Comparison of ENCODE assay signal across 29 cellular contexts in genomic region chr2:18961991-18962421, GRCh38.
"Had no signal": no experiment of that assay in that cellular context is flagged by ENCODE, and none has a peak within 500 bp of the region (broad histone marks: within the 10 kb centered on the region; RNA-seq: fewer than 3 reads in every experiment).

No MANE protein-coding gene starts in this region.

- H3K9me3 ChIP-seq: adrenal gland, esophagus muscularis mucosa, gastrocnemius medialis, neutrophil, SK-N-SH, thyroid gland had no signal

- H3K4me3 ChIP-seq: adrenal gland, esophagus muscularis mucosa, gastrocnemius medialis, smooth muscle cell, thyroid gland had no signal

- H3K4me1 ChIP-seq: gastrocnemius medialis, thyroid gland had no signal

- H3K27ac ChIP-seq: adrenal gland, brain microvascular endothelial cell, esophagus muscularis mucosa, gastrocnemius medialis, neutrophil, thyroid gland, VCaP had no signal

- H3K9ac ChIP-seq: SK-N-SH had no signal

- H3K4me2 ChIP-seq: SK-N-SH, smooth muscle cell had no signal

- ATAC-seq: gastrocnemius medialis; left lobe of liver; stimulated activated memory B cell treated with anti-CD40 and anti-IgM and Interleukin-4, amounts not matched to agents 10 μg/mL and 1 μg/mL and 100 μg/mL, for 72 hours; stimulated activated naive CD8-positive, alpha-beta T cell treated with anti-CD3 and anti-CD28 coated beads, Interleukin-15, amount 100 ng/mL, for 72 hours had no signal

- DNase-seq: activated CD4-positive, alpha-beta T cell treated with anti-CD3 and anti-CD28 coated beads for 4 hours; activated CD4-positive, alpha-beta T cell treated with anti-CD3 and anti-CD28 coated beads, Interleukin-2, amount 50 U/mL, for 4 hours; activated effector memory CD4-positive, alpha-beta T cell treated with Interleukin-2 at 50 U/mL for 16 hours; activated naive CD4-positive, alpha-beta T cell treated with Interleukin-2 at 50 U/mL for 16 hours; activated T-cell treated with anti-CD3 and anti-CD28 coated beads for 4 hours; adrenal gland; brain microvascular endothelial cell; central memory CD4-positive, alpha-beta T cell; dermis blood vessel endothelial cell; effector CD4-positive, alpha-beta T cell; gastrocnemius medialis; hippocampal formation; kidney glomerular epithelial cell; nephron progenitor cell; SK-N-SH; stimulated activated CD4-positive, alpha-beta T cell treated with anti-CD3 and anti-CD28 coated beads, Interleukin-1b, Interleukin-23, amount 100 ng/mL, for 48 hours; stimulated activated CD4-positive, alpha-beta T cell treated with anti-CD3 and anti-CD28 coated beads, Interleukin-4, amount 100 ng/mL, for 4 hours; stimulated activated CD8-positive, alpha-beta memory T cell treated with anti-CD3 and anti-CD28 coated beads, Interleukin-4, amount 100 ng/mL, for 48 hours; stimulated activated naive CD8-positive, alpha-beta T cell treated with anti-CD3 and anti-CD28 coated beads, Interleukin-15, amount 100 ng/mL, for 72 hours; substantia nigra; SW 1271; T-helper 9 cell; thyroid gland had no signal

- H3K27me3 ChIP-seq: adrenal gland, brain microvascular endothelial cell, esophagus muscularis mucosa, gastrocnemius medialis, neutrophil, thyroid gland had no signal

- H3K36me3 ChIP-seq: adrenal gland, brain microvascular endothelial cell, esophagus muscularis mucosa, gastrocnemius medialis, neutrophil, thyroid gland had no signal
